11 cellular contexts compared by ENCODE assay signal in the genomic region with DNA sequence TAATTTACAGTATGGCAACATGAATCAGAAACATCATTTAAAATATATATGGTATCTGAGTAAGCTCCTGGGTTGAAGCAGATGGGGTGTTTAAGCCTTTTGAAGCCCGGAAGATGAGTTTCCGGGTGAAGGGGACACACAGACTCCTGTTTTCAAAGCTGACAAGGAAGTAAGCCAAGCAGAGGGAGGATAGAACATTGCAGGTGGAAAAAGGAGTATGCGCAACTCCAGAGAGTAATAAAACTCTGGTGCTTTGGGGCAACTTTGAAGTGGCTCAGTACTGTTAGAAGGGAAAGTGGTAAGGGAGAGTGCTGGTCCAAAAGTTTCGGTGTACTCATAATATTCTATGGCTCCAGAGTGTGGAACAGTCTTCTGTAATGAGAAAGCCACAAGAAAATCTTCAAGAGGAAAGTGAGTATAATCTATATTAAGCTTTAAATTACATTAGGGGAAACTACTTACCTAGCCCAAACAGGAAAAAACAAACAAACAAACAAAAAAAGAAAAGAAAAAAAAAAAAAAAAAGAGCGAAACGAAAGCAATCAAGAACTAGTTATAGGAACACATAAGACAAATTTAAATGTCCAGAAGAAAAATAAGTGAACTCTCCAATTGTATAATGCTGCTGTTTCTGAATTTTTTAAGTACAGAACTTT. TPM values are rescaled to one million over a fixed set of nuclear protein-coding genes. Genes with fewer than 3 reads are reported as not detected.
A peak's percentile ranks its signal among the peaks of the same experiment; 100 is the strongest.
DNase-seq lines count a peak whose midpoint lies in the region; ATAC-seq and TF ChIP-seq lines count a peak whose summit lies in the region.
"Had no signal": no experiment of that assay in that cellular context is flagged by ENCODE, and none has a peak within 500 bp of the region (broad histone marks: within the 10 kb centered on the region; RNA-seq: fewer than 3 reads in every experiment).

No MANE protein-coding gene starts in this region.

- H3K27ac ChIP-seq in SJCRH30 (no peak overlapping the region), foreskin keratinocyte (no peak overlapping the region)
- H3K27ac ChIP-seq: ovary had no signal

- no peak overlapping the region for H3K4me3 ChIP-seq in SJCRH30
- H3K4me3 ChIP-seq: ovary had no signal

- POLR2A ChIA-PET in activated naive CD8-positive, alpha-beta T cell treated with anti-CD3 and anti-CD28 coated beads, Interleukin-2, amount 10 ng/mL, durations not matched to agents 7 days and 5 days (lab: Charles Lee) = interaction anchor here (0.6 kb wide), 1 partner anchor 53 kb away, joined by 3 read pairs; no protein-coding TSS in a partner anchor

- H3K27ac Mint-ChIP-seq in activated naive CD8-positive, alpha-beta T cell treated with anti-CD3 and anti-CD28 coated beads, Interleukin-2, amount 10 ng/mL, durations not matched to agents 7 days and 5 days = peak overlapping the region; percentile 97
- peak overlapping the region; percentile 97 for H3K27ac Mint-ChIP-seq in stimulated activated memory B cell treated with anti-CD40 and anti-IgM and Interleukin-4, amounts not matched to agents 10 μg/mL and 1 μg/mL and 100 μg/mL, for 72 hours

- no peaks in the 10 kb centered on the region for H3K9me3 ChIP-seq in SJCRH30 (replicated peaks)
- H3K9me3 ChIP-seq: esophagus muscularis mucosa, ovary had no signal

- H3K27me3 ChIP-seq in SJCRH30 = no peaks in the 10 kb centered on the region
- H3K27me3 ChIP-seq in foreskin keratinocyte = no peaks in the 10 kb centered on the region
- H3K27me3 ChIP-seq: ovary had no signal

- H3K36me3 ChIP-seq in SJCRH30 = no peaks in the 10 kb centered on the region
- H3K36me3 ChIP-seq: esophagus muscularis mucosa, ovary had no signal

- no peak for TF ChIP-seq CTCF in foreskin keratinocyte (conservative IDR thresholded peaks at IDR 0.05)

- no peak for ATAC-seq in activated naive CD8-positive, alpha-beta T cell treated with anti-CD3 and anti-CD28 coated beads, Interleukin-2, amount 10 ng/mL, durations not matched to agents 7 days and 5 days (ENCODE audit: low read depth)
- ATAC-seq in stimulated activated memory B cell treated with anti-CD40 and anti-IgM and Interleukin-4, amounts not matched to agents 10 μg/mL and 1 μg/mL and 100 μg/mL, for 72 hours = no peak
- no peak for ATAC-seq in foreskin keratinocyte

- DNase-seq in activated naive CD4-positive, alpha-beta T cell treated with Interleukin-2 at 50 U/mL for 16 hours = peak; percentile 2
- no peak for DNase-seq in activated naive CD4-positive, alpha-beta T cell treated with anti-CD3 and anti-CD28 coated beads, Interleukin-2, amount 50 U/mL, for 16 hours
- DNase-seq in NOMO-1 treated with DMSO at 0.1 percent for 48 hours (lab: John Stamatoyannopoulos, UW; ENCODE audit: unreplicated experiment) (peak; percentile 54), mesenteric fat pad (ENCODE audit: low spot score) (no peak), SJCRH30 (no peak), foreskin keratinocyte (no peak)
- DNase-seq in activated naive CD8-positive, alpha-beta T cell treated with anti-CD3 and anti-CD28 coated beads, Interleukin-2, amount 10 ng/mL, durations not matched to agents 7 days and 5 days = no peak
- DNase-seq: NCI-H510A, ovary had no signal

- H3K4me3 Mint-ChIP-seq in activated naive CD8-positive, alpha-beta T cell treated with anti-CD3 and anti-CD28 coated beads, Interleukin-2, amount 10 ng/mL, durations not matched to agents 7 days and 5 days = peak overlapping the region; percentile 95
- peak overlapping the region; percentile 98 for H3K4me3 Mint-ChIP-seq in stimulated activated memory B cell treated with anti-CD40 and anti-IgM and Interleukin-4, amounts not matched to agents 10 μg/mL and 1 μg/mL and 100 μg/mL, for 72 hours

- H3K4me1 Mint-ChIP-seq in activated naive CD8-positive, alpha-beta T cell treated with anti-CD3 and anti-CD28 coated beads, Interleukin-2, amount 10 ng/mL, durations not matched to agents 7 days and 5 days = peaks cover 19% of the 10 kb centered on the region
- peaks cover 45% of the 10 kb centered on the region for H3K4me1 Mint-ChIP-seq in stimulated activated memory B cell treated with anti-CD40 and anti-IgM and Interleukin-4, amounts not matched to agents 10 μg/mL and 1 μg/mL and 100 μg/mL, for 72 hours

- H3K36me3 Mint-ChIP-seq in activated naive CD8-positive, alpha-beta T cell treated with anti-CD3 and anti-CD28 coated beads, Interleukin-2, amount 10 ng/mL, durations not matched to agents 7 days and 5 days = peaks cover 19% of the 10 kb centered on the region
- H3K36me3 Mint-ChIP-seq in stimulated activated memory B cell treated with anti-CD40 and anti-IgM and Interleukin-4, amounts not matched to agents 10 μg/mL and 1 μg/mL and 100 μg/mL, for 72 hours = peaks cover 10% of the 10 kb centered on the region

- no peaks in the 10 kb centered on the region for H3K27me3 Mint-ChIP-seq in activated naive CD8-positive, alpha-beta T cell treated with anti-CD3 and anti-CD28 coated beads, Interleukin-2, amount 10 ng/mL, durations not matched to agents 7 days and 5 days
- no peaks in the 10 kb centered on the region for H3K27me3 Mint-ChIP-seq in stimulated activated memory B cell treated with anti-CD40 and anti-IgM and Interleukin-4, amounts not matched to agents 10 μg/mL and 1 μg/mL and 100 μg/mL, for 72 hours

- H3K9me3 Mint-ChIP-seq in activated naive CD8-positive, alpha-beta T cell treated with anti-CD3 and anti-CD28 coated beads, Interleukin-2, amount 10 ng/mL, durations not matched to agents 7 days and 5 days = no peaks in the 10 kb centered on the region
- no peaks in the 10 kb centered on the region for H3K9me3 Mint-ChIP-seq in stimulated activated memory B cell treated with anti-CD40 and anti-IgM and Interleukin-4, amounts not matched to agents 10 μg/mL and 1 μg/mL and 100 μg/mL, for 72 hours

- H3K4me1 ChIP-seq in SJCRH30 (no peaks in the 10 kb centered on the region), foreskin keratinocyte (no peaks in the 10 kb centered on the region)

RNA-seq across cellular contexts. Expression of a gene that starts 2.3 kb away (rescaled TPM):
- 10 to 100 TPM; 37.0 to 39.2 TPM for total RNA-seq in activated naive CD8-positive, alpha-beta T cell treated with anti-CD3 and anti-CD28 coated beads, Interleukin-2, amount 10 ng/mL, durations not matched to agents 7 days and 5 days
- total RNA-seq in mesenteric fat pad (17.5 TPM), foreskin keratinocyte (0.63 and 0.92 TPM in 2 replicates)
- total RNA-seq in SJCRH30 (2014; rRNA removed; shearing (Covaris generic)) = 0.73 and 0.91 TPM in 2 replicates
- polyA plus RNA-seq in foreskin keratinocyte = 0.21 and 0.29 TPM in 2 replicates

Comparison
In these comparisons a context has a peak if more than half of its experiments do, and no peak if none do; other contexts are left out.
1. DNase-seq: peak in activated naive CD4-positive, alpha-beta T cell treated with Interleukin-2 at 50 U/mL for 16 hours (single experiment) and NOMO-1 treated with DMSO at 0.1 percent for 48 hours (single experiment); none in activated naive CD4-positive, alpha-beta T cell treated with anti-CD3 and anti-CD28 coated beads, Interleukin-2, amount 50 U/mL, for 16 hours (single experiment), activated naive CD8-positive, alpha-beta T cell treated with anti-CD3 and anti-CD28 coated beads, Interleukin-2, amount 10 ng/mL, durations not matched to agents 7 days and 5 days (single experiment), mesenteric fat pad (single experiment), SJCRH30 (0 of 2) and foreskin keratinocyte (0 of 2).